In genomic region chr2:35915261-35915660, GRCh38 we compare ENCODE assay signal across 8 cellular contexts.
"Had no signal": no experiment of that assay in that cellular context is flagged by ENCODE, and none has a peak within 500 bp of the region (broad histone marks: within the 10 kb centered on the region; RNA-seq: fewer than 3 reads in every experiment).

No MANE protein-coding gene starts in this region.

- FAIRE-seq: G401.6, GM12878, GM12891, GM12892, GM18507, GM19239 had no signal

- DNase-seq: GDM1, GF-D8 had no signal

- H3K4me3 ChIP-seq: GM12878 had no signal

- ATAC-seq: GM12878 had no signal
